1 cellular context compared by ENCODE assay signal in the genomic region with DNA sequence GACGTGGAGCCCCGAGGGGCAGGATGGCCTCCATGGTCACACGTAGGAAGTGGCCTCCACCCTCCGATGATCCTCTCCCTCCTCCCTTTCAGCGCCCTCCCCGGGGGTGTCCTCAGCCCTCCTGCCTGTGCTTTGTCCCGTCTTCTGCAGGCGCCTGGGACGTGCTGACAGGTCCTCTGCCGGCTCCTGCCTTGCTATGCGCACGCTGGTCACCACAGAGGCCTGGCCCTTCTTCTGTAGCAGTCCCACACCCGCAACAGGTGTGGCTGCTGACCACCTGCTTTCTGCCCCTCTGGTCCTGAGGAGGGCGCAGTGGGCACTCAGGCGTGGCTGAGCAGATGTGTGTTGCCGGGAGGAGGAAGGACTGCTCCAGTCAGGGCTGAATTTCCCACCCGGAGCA.
TF ChIP-seq lines count a peak whose summit lies in the region.

No MANE protein-coding gene starts in this region.

TF ChIP-seq in HepG2, 621 proteins besides CTCF, POLR2A, EP300 and RAD21:
- TF ChIP-seq, protein P1, sequence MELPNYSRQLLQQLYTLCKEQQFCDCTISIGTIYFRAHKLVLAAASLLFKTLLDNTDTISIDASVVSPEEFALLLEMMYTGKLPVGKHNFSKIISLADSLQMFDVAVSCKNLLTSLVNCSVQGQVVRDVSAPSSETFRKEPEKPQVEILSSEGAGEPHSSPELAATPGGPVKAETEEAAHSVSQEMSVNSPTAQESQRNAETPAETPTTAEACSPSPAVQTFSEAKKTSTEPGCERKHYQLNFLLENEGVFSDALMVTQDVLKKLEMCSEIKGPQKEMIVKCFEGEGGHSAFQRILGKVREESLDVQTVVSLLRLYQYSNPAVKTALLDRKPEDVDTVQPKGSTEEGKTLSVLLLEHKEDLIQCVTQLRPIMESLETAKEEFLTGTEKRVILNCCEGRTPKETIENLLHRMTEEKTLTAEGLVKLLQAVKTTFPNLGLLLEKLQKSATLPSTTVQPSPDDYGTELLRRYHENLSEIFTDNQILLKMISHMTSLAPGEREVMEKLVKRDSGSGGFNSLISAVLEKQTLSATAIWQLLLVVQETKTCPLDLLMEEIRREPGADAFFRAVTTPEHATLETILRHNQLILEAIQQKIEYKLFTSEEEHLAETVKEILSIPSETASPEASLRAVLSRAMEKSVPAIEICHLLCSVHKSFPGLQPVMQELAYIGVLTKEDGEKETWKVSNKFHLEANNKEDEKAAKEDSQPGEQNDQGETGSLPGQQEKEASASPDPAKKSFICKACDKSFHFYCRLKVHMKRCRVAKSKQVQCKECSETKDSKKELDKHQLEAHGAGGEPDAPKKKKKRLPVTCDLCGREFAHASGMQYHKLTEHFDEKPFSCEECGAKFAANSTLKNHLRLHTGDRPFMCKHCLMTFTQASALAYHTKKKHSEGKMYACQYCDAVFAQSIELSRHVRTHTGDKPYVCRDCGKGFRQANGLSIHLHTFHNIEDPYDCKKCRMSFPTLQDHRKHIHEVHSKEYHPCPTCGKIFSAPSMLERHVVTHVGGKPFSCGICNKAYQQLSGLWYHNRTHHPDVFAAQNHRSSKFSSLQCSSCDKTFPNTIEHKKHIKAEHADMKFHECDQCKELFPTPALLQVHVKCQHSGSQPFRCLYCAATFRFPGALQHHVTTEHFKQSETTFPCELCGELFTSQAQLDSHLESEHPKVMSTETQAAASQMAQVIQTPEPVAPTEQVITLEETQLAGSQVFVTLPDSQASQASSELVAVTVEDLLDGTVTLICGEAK (IDR thresholded peaks at IDR 0.05), result no peak
- TF ChIP-seq, protein P1 (CRISPR knock-in tag; IDR thresholded peaks at IDR 0.05), result no peak
- TF ChIP-seq BCL6 (CRISPR knock-in tag; IDR thresholded peaks at IDR 0.05) (no peak), AGO2 (optimal IDR thresholded peaks at IDR 0.05; ENCODE audit: low read depth, low read length) (peak; percentile 44), SYNCRIP (IDR thresholded peaks at IDR 0.05; ENCODE audit: insufficient read depth, low read depth, low read length) (no peak), ZNF546 (CRISPR knock-in tag; conservative IDR thresholded peaks at IDR 0.05) (no peak), PCBP2 (optimal IDR thresholded peaks at IDR 0.05; ENCODE audit: low read depth, low read length, poor library complexity, severe bottlenecking) (no peak), FOXK2 (IDR thresholded peaks at IDR 0.05) (no peak), ZMYM3 (CRISPR knock-in tag; IDR thresholded peaks at IDR 0.05) (no peak)
